8 cellular contexts compared by ENCODE assay signal in the genomic region with DNA sequence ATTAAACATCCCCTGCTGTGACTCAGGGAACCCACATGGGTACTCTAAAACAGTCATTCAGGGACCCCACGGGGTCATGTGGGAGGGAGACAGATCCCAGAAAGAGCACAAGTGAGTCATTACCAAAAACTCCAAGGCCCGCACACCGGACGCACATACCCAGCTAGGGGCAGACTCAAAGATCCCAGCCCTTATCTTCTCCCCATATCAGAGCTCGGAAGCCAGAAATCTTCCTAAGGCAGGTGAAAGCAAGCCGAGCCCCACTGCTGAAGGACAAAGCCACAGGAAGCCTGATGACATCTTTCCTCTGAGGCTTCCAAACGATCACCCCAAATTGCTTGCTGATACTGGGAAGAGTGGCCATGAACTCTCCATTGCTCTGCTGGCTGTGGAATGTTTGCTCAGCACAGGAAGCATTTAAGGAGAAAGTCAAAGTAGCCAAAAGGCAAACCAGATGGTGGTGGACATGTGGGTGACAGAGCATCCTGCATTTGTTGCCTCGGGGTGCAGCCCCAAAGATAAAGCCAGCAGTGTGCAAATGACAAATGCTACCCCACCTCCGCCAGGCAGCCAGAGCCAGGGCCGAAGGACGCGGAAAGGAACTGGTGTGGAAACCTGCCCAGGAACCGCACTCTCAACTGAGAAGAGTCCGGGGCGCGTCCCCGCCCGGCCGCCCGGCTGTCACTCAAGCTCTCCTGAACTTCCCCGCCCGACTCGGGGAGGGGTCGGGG. TPM values are rescaled to one million over a fixed set of nuclear protein-coding genes. Genes with fewer than 3 reads are reported as not detected.
DNase-seq lines count a peak whose midpoint lies in the region; ATAC-seq and TF ChIP-seq lines count a peak whose summit lies in the region.

No MANE protein-coding gene starts in this region.

- H3K27ac ChIP-seq in OCI-LY1 (ENCODE audit: low read depth, low read length, poor library complexity, severe bottlenecking) (peak overlapping the region; percentile 27), muscle layer of colon (ENCODE audit: low read depth, low read length) (peak overlapping the region; percentile 79)

- H3K4me3 ChIP-seq in BJ (ENCODE audit: low read depth, low read length) (peak overlapping the region; percentile 62), OCI-LY1 (ENCODE audit: low read depth, low read length, poor library complexity, severe bottlenecking) (peak overlapping the region; percentile 80), muscle layer of colon (ENCODE audit: low read depth in 1 of 2, low read length in 2 of 2) (peak overlapping the region; percentile 64 to 71)

- H2AFZ ChIP-seq in OCI-LY1 (ENCODE audit: low read length) = no peak overlapping the region

- TF ChIP-seq CTCF in BJ (IDR thresholded peaks at IDR 0.05; ENCODE audit: insufficient read depth, low read depth, low read length) (no peak), OCI-LY1 (IDR thresholded peaks at IDR 0.05; ENCODE audit: low read length) (no peak)

- ATAC-seq in GM19035 (IDR thresholded peaks at IDR 0.05; ENCODE audit: unreplicated experiment) = peak; percentile 39
- ATAC-seq in HG03280 (IDR thresholded peaks at IDR 0.05; ENCODE audit: unreplicated experiment) = peak; percentile 48

- TF ChIP-seq POLR2A in erythroblast (IDR thresholded peaks at IDR 0.05; ENCODE audit: low read length) = no peak

- H3K27me3 ChIP-seq in BJ (ENCODE audit: control insufficient read depth, insufficient read depth, low read length) = no peaks in the 10 kb centered on the region
- H3K27me3 ChIP-seq in OCI-LY1 (ENCODE audit: insufficient read depth, low read length) = no peaks in the 10 kb centered on the region
- H3K27me3 ChIP-seq in muscle layer of colon (ENCODE audit: control insufficient read depth in 1 of 2, insufficient read depth in 2 of 2, low read length in 2 of 2) = no peaks in the 10 kb centered on the region

- POLR2A ChIA-PET in BJ (lab: Charles Lee) = interaction anchor here (0.6 kb wide), 1 partner anchor 1101 kb away, joined by 4 read pairs; no protein-coding TSS in a partner anchor

- H3K9ac ChIP-seq in OCI-LY1 (ENCODE audit: low read length) = peak overlapping the region; percentile 85
- peak overlapping the region; percentile 46 for H3K9ac ChIP-seq in muscle layer of colon (ENCODE audit: low read length)

- DNase-seq in BJ (ENCODE audit: low read depth) = peak; percentile 63
- peak; percentile 63 for DNase-seq in activated T-cell treated with anti-CD3 and anti-CD28 coated beads, Interleukin-2, amount 50 U/mL, for 1 hour
- DNase-seq in erythroblast (lab: John Stamatoyannopoulos, UW) = peak; percentile 80 to 83
- DNase-seq in stimulated activated CD8-positive, alpha-beta memory T cell treated with anti-CD3 and anti-CD28 coated beads, Interleukin-4, amount 100 ng/mL, for 48 hours = peak; percentile 89

- no peaks in the 10 kb centered on the region for H3K9me2 ChIP-seq in OCI-LY1 (ENCODE audit: low read depth, low read length)

- no peaks in the 10 kb centered on the region for H3F3A ChIP-seq in OCI-LY1 (ENCODE audit: insufficient read depth, low read length)

- H3K9me3 ChIP-seq in OCI-LY1 (ENCODE audit: low read length) = no peaks in the 10 kb centered on the region
- no peaks in the 10 kb centered on the region for H3K9me3 ChIP-seq in muscle layer of colon (ENCODE audit: low read length)

- no peaks in the 10 kb centered on the region for H4K20me1 ChIP-seq in OCI-LY1 (ENCODE audit: insufficient read depth, low read length)

- CTCF ChIA-PET in BJ (lab: Yijun Ruan, JAX) = interaction anchor here (0.7 to 4.7 kb wide), 7 partner anchors 9 to 111 kb away, joined by 3 to 37 read pairs (median 6); no protein-coding TSS in a partner anchor

- peak overlapping the region; percentile 98 for H3K4me2 ChIP-seq in OCI-LY1 (ENCODE audit: low read length)

- peaks cover 5% of the 10 kb centered on the region for H3K79me2 ChIP-seq in OCI-LY1 (ENCODE audit: insufficient read depth, low read length)

- H3K4me1 ChIP-seq in OCI-LY1 (ENCODE audit: insufficient read depth, low read length, severe bottlenecking) = peaks cover 28% of the 10 kb centered on the region
- peaks cover 25% of the 10 kb centered on the region for H3K4me1 ChIP-seq in muscle layer of colon (ENCODE audit: insufficient read depth, low read length)

- H3K36me3 ChIP-seq in BJ (ENCODE audit: control insufficient read depth, insufficient read depth, low read length) (peaks cover 14% of the 10 kb centered on the region), OCI-LY1 (ENCODE audit: insufficient read depth, low read length) (peaks cover 19% of the 10 kb centered on the region; the same call in 1 of the 2 replicates), muscle layer of colon (ENCODE audit: insufficient read depth, low read length) (peaks cover 17% of the 10 kb centered on the region)

RNA-seq across cellular contexts. Expression of gene ACTR1B, which starts 0.8 kb away (rescaled TPM):
- polyA plus RNA-seq in BJ (2011; rRNA removed) = 48.4 and 64.6 TPM in 2 replicates
- polyA minus RNA-seq in BJ (2011; rRNA and poly(A)+ RNA removed) = 43.6 and 70.3 TPM in 2 replicates

RNA-seq across cellular contexts. Expression of gene C2orf92, which starts 6.5 kb away (rescaled TPM):
- 2.6 and 2.7 TPM in 2 replicates for polyA plus RNA-seq in BJ (2011; rRNA removed)
- 2.0 and 2.6 TPM in 2 replicates for polyA minus RNA-seq in BJ (2011; rRNA and poly(A)+ RNA removed)

RNA-seq across cellular contexts. Expression of gene COX5B, which starts 17.2 kb away (rescaled TPM):
- polyA plus RNA-seq in BJ (2011; rRNA removed) = 339 and 358 TPM in 2 replicates
- 21.3 and 32.1 TPM in 2 replicates for polyA minus RNA-seq in BJ (2011; rRNA and poly(A)+ RNA removed)

RNA-seq across cellular contexts. Expression of gene ZAP70, which starts 50.3 kb away (rescaled TPM):
- 0.10 and 0.16 TPM in 2 replicates for polyA plus RNA-seq in BJ (2011; rRNA removed)
- not detected in 2 replicates for polyA minus RNA-seq in BJ (2011; rRNA and poly(A)+ RNA removed)

Comparison
In these comparisons a context has a peak if more than half of its experiments do, and no peak if none do; other contexts are left out.
1. Peak in every context shown above with its lines: DNase-seq, ATAC-seq, H3K4me3 ChIP-seq and H3K27ac ChIP-seq.